18 cellular contexts compared by ENCODE assay signal in the genomic region with DNA sequence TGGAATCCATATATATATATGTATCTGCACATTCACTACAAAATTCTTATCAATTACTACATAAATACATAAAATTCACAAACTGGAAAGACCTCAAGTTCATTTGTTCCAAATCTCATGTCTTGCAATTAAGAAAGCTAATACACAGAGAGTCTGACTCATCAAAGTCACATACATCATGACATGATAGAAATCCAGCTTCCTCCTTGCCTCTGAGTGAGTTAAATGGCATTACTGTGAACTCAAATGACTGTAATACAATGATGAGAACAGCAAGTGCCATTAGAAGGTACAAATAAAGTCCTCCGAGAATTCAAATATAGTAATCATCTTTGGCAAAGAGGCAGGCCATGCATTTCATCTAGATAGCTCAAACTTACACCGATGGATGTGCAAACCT. TPM values are rescaled to one million over a fixed set of nuclear protein-coding genes. Genes with fewer than 3 reads are reported as not detected.
DNase-seq lines count a peak whose midpoint lies in the region; ATAC-seq and TF ChIP-seq lines count a peak whose summit lies in the region.
"Had no signal": no experiment of that assay in that cellular context is flagged by ENCODE, and none has a peak within 500 bp of the region (broad histone marks: within the 10 kb centered on the region; RNA-seq: fewer than 3 reads in every experiment).

No MANE protein-coding gene starts in this region.

- H3K4me3 ChIP-seq in astrocyte of the spinal cord (ENCODE audit: low read depth, low read length), result no peak overlapping the region
- H3K4me3 ChIP-seq: dorsolateral prefrontal cortex had no signal

- TF ChIP-seq CTCF in astrocyte of the spinal cord (IDR thresholded peaks at IDR 0.05; ENCODE audit: low read depth, low read length), result no peak

- H3K27me3 Mint-ChIP-seq in activated T-helper 1 cell treated with anti-CD3 and anti-CD28 coated beads, Interleukin-12 subunit alpha, Interleukin-12 subunit beta, Interleukin-2, Interleukin-4 antibody, amounts not matched to agents 30 ng/mL and 10 ng/mL and 1 ng/mL, durations not matched to agents 14 hours and 24 hours and 36 hours (ENCODE audit: insufficient read depth), result no peaks in the 10 kb centered on the region

- no peaks in the 10 kb centered on the region for H3K9me3 Mint-ChIP-seq in activated T-helper 1 cell treated with anti-CD3 and anti-CD28 coated beads, Interleukin-12 subunit alpha, Interleukin-12 subunit beta, Interleukin-2, Interleukin-4 antibody, amounts not matched to agents 30 ng/mL and 10 ng/mL and 1 ng/mL, durations not matched to agents 14 hours and 24 hours and 36 hours

- no peaks in the 10 kb centered on the region for H3K36me3 Mint-ChIP-seq in activated T-helper 1 cell treated with anti-CD3 and anti-CD28 coated beads, Interleukin-12 subunit alpha, Interleukin-12 subunit beta, Interleukin-2, Interleukin-4 antibody, amounts not matched to agents 30 ng/mL and 10 ng/mL and 1 ng/mL, durations not matched to agents 14 hours and 24 hours and 36 hours (ENCODE audit: low read depth)

- H3K27ac Mint-ChIP-seq in activated T-helper 1 cell treated with anti-CD3 and anti-CD28 coated beads, Interleukin-12 subunit alpha, Interleukin-12 subunit beta, Interleukin-2, Interleukin-4 antibody, amounts not matched to agents 30 ng/mL and 10 ng/mL and 1 ng/mL, durations not matched to agents 14 hours and 24 hours and 36 hours, result no peak overlapping the region

- H3K4me1 Mint-ChIP-seq in activated T-helper 1 cell treated with anti-CD3 and anti-CD28 coated beads, Interleukin-12 subunit alpha, Interleukin-12 subunit beta, Interleukin-2, Interleukin-4 antibody, amounts not matched to agents 30 ng/mL and 10 ng/mL and 1 ng/mL, durations not matched to agents 14 hours and 24 hours and 36 hours (ENCODE audit: low read depth), result no peaks in the 10 kb centered on the region

- in situ Hi-C loops in astrocyte of the spinal cord (cut with HindIII; ENCODE audit: low sequenced_read_pairs), result no loop called here

- H3K4me3 Mint-ChIP-seq in activated T-helper 1 cell treated with anti-CD3 and anti-CD28 coated beads, Interleukin-12 subunit alpha, Interleukin-12 subunit beta, Interleukin-2, Interleukin-4 antibody, amounts not matched to agents 30 ng/mL and 10 ng/mL and 1 ng/mL, durations not matched to agents 14 hours and 24 hours and 36 hours, result no peak overlapping the region

- DNase-seq in AG08395 (ENCODE audit: low spot score) (peak; percentile 18), HCEC 1CT (peak; percentile 75), astrocyte of the spinal cord (ENCODE audit: low read depth, low spot score) (peak; percentile 38), left colon (no peak), glomerular visceral epithelial cell (ENCODE audit: extremely low spot score) (no peak)
- no peak for DNase-seq in activated T-helper 1 cell treated with anti-CD3 and anti-CD28 coated beads, Interleukin-12 subunit alpha, Interleukin-12 subunit beta, Interleukin-2, Interleukin-4 antibody, amounts not matched to agents 30 ng/mL and 10 ng/mL and 1 ng/mL, durations not matched to agents 14 hours and 24 hours and 36 hours (ENCODE audit: low spot score)
- DNase-seq in activated CD4-positive, alpha-beta T cell treated with anti-CD3 and anti-CD28 coated beads, Interleukin-2, amount 50 U/mL, for 48 hours, result no peak
- DNase-seq: activated CD4-positive, alpha-beta T cell treated with anti-CD3 and anti-CD28 coated beads, Interleukin-2, amount 50 U/mL, for 4 hours; BE2C; DND-41; dorsolateral prefrontal cortex; foreskin keratinocyte; NCI-H2029 treated with DMSO at 0.1 percent for 48 hours; NCI-H774; SHP77; substantia nigra; T-helper 9 cell had no signal

- ATAC-seq in left colon, result peak; percentile 45
- ATAC-seq in HG03442 (IDR thresholded peaks at IDR 0.05; ENCODE audit: unreplicated experiment), result no peak
- ATAC-seq: foreskin keratinocyte had no signal

- intact Hi-C loops in left colon (cut with DNase I, micrococcal nuclease), result no loop called here
- intact Hi-C loops in activated T-helper 1 cell treated with anti-CD3 and anti-CD28 coated beads, Interleukin-12 subunit alpha, Interleukin-12 subunit beta, Interleukin-2, Interleukin-4 antibody, amounts not matched to agents 30 ng/mL and 10 ng/mL and 1 ng/mL, durations not matched to agents 14 hours and 24 hours and 36 hours (cut with micrococcal nuclease), result no loop called here

RNA-seq across cellular contexts. Expression of a gene that starts 55.1 kb away (rescaled TPM):
- total RNA-seq in left colon, result 1 to 10 TPM in 1 of 2 donors, under 1 TPM in 1; 0.85 to 5.4 TPM
- total RNA-seq in activated T-helper 1 cell treated with anti-CD3 and anti-CD28 coated beads, Interleukin-12 subunit alpha, Interleukin-12 subunit beta, Interleukin-2, Interleukin-4 antibody, amounts not matched to agents 30 ng/mL and 10 ng/mL and 1 ng/mL, durations not matched to agents 14 hours and 24 hours and 36 hours, result not detected in 2 replicates
- total RNA-seq: foreskin keratinocyte had no signal

Comparison
In these comparisons a context has a peak if more than half of its experiments do, and no peak if none do; other contexts are left out.
1. DNase-seq: peak in AG08395 (single experiment), HCEC 1CT (single experiment) and astrocyte of the spinal cord (single experiment); none in left colon (0 of 2), activated T-helper 1 cell treated with anti-CD3 and anti-CD28 coated beads, Interleukin-12 subunit alpha, Interleukin-12 subunit beta, Interleukin-2, Interleukin-4 antibody, amounts not matched to agents 30 ng/mL and 10 ng/mL and 1 ng/mL, durations not matched to agents 14 hours and 24 hours and 36 hours (single experiment), activated CD4-positive, alpha-beta T cell treated with anti-CD3 and anti-CD28 coated beads, Interleukin-2, amount 50 U/mL, for 48 hours (0 of 2) and glomerular visceral epithelial cell (single experiment).